ENCODE assay signal across 38 cellular contexts in the genomic region with DNA sequence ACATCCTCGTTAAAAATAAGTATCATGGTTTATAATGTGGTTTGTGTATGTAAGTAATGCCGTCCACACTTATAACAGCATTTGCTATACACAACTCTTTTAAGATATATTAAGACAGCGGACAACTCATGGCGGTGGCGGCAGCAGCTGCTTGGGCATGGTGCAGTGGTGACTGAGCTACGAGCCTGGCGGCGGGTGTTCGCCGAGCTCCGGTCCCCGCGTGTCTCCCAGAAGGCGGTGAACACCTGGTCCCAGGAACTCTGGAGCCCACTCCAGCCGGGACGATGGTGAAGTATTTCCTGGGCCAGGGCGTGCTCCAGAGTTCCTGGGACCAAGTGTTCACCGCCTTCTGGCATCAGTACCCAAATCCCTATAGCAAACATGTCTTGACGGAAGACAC.
"Had no signal": no experiment of that assay in that cellular context is flagged by ENCODE, and none has a peak within 500 bp of the region (broad histone marks: within the 10 kb centered on the region; RNA-seq: fewer than 3 reads in every experiment).

No MANE protein-coding gene starts in this region.

- H3K27ac ChIP-seq: adrenal gland, ascending aorta, body of pancreas, brain microvascular endothelial cell, breast epithelium, cardiac muscle cell had no signal

- H3K4me3 Mint-ChIP-seq: activated naive CD4-positive, alpha-beta T cell treated with anti-CD3 and anti-CD28 coated beads for 36 hours; activated naive CD4-positive, alpha-beta T cell treated with anti-CD3 and anti-CD28 coated beads, Interleukin-2, amount 10 ng/mL, durations not matched to agents 7 days and 5 days; activated naive CD4-positive, alpha-beta T cell treated with anti-CD3 and anti-CD28 coated beads, Interleukin-2, amount 50 U/mL, for 24 hours; activated naive CD8-positive, alpha-beta T cell; activated naive CD8-positive, alpha-beta T cell treated with anti-CD3 and anti-CD28 coated beads for 36 hours; activated naive CD8-positive, alpha-beta T cell treated with anti-CD3 and anti-CD28 coated beads, Interleukin-2, amount 10 ng/mL, durations not matched to agents 7 days and 5 days; activated naive CD8-positive, alpha-beta T cell treated with anti-CD3 and anti-CD28 coated beads, Interleukin-2, amount 50 U/mL, for 24 hours; activated T-cell treated with anti-CD3 and anti-CD28 coated beads, Interleukin-2, amount 50 U/mL, for 24 hours; activated T-cell treated with anti-CD3 and anti-CD28 coated beads, Interleukin-2, amount 50 U/mL, for 4 hours; activated T-cell treated with anti-CD3 and anti-CD28 coated beads, Interleukin-2, amount 50 U/mL, for 72 hours; activated T-helper 1 cell treated with anti-CD3 and anti-CD28 coated beads, Interleukin-12 subunit alpha, Interleukin-12 subunit beta, Interleukin-2, Interleukin-4 antibody, amounts not matched to agents 30 ng/mL and 10 ng/mL and 1 ng/mL, durations not matched to agents 14 hours and 24 hours and 36 hours; activated T-helper 17 cell treated with anti-CD3 and anti-CD28 coated beads, Interleukin-2, amount 50 U/mL, for 72 hours; brain; central memory CD8-positive, alpha-beta T cell had no signal

- H3K4me1 ChIP-seq: breast epithelium had no signal

- DNase-seq: activated effector memory CD4-positive, alpha-beta T cell treated with anti-CD3 and anti-CD28 coated beads, Interleukin-2, amount 50 U/mL, for 16 hours; activated effector memory CD4-positive, alpha-beta T cell treated with Interleukin-2 at 50 U/mL for 16 hours; activated gamma-delta T cell; activated gamma-delta T cell treated with Interleukin-2 at 50 U/mL for 16 hours; activated naive CD4-positive, alpha-beta T cell; activated naive CD4-positive, alpha-beta T cell treated with anti-CD3 and anti-CD28 coated beads for 36 hours; activated naive CD4-positive, alpha-beta T cell treated with anti-CD3 and anti-CD28 coated beads, Interleukin-2, amount 10 ng/mL, durations not matched to agents 7 days and 5 days; activated naive CD4-positive, alpha-beta T cell treated with anti-CD3 and anti-CD28 coated beads, Interleukin-2, amount 50 U/mL, for 16 hours; activated naive CD4-positive, alpha-beta T cell treated with Interleukin-2 at 50 U/mL for 16 hours; activated naive CD8-positive, alpha-beta T cell treated with anti-CD3 and anti-CD28 coated beads for 36 hours; activated naive CD8-positive, alpha-beta T cell treated with anti-CD3 and anti-CD28 coated beads, Interleukin-2, amount 10 ng/mL, durations not matched to agents 7 days and 5 days; activated naive CD8-positive, alpha-beta T cell treated with anti-CD3 and anti-CD28 coated beads, Interleukin-2, amount 50 U/mL, for 24 hours; activated T-cell treated with anti-CD3 and anti-CD28 coated beads, Interleukin-2, amount 50 U/mL, for 1 hour; activated T-cell treated with anti-CD3 and anti-CD28 coated beads, Interleukin-2, amount 50 U/mL, for 24 hours; activated T-cell treated with anti-CD3 and anti-CD28 coated beads, Interleukin-2, amount 50 U/mL, for 4 hours; activated T-cell treated with anti-CD3 and anti-CD28 coated beads, Interleukin-2, amount 50 U/mL, for 48 hours; activated T-cell treated with anti-CD3 and anti-CD28 coated beads, Interleukin-2, amount 50 U/mL, for 72 hours; adrenal gland; amniotic stem cell; amygdala; anterior cingulate cortex; aorta; body of pancreas; brain microvascular endothelial cell; caudate nucleus; central memory CD4-positive, alpha-beta T cell; cerebellar nuclear complex had no signal

- H3K27me3 Mint-ChIP-seq: activated naive CD4-positive, alpha-beta T cell treated with anti-CD3 and anti-CD28 coated beads, Interleukin-2, amount 10 ng/mL, durations not matched to agents 7 days and 5 days; activated naive CD4-positive, alpha-beta T cell treated with anti-CD3 and anti-CD28 coated beads, Interleukin-2, amount 50 U/mL, for 24 hours; activated naive CD8-positive, alpha-beta T cell; activated naive CD8-positive, alpha-beta T cell treated with anti-CD3 and anti-CD28 coated beads for 36 hours; activated naive CD8-positive, alpha-beta T cell treated with anti-CD3 and anti-CD28 coated beads, Interleukin-2, amount 10 ng/mL, durations not matched to agents 7 days and 5 days; activated naive CD8-positive, alpha-beta T cell treated with anti-CD3 and anti-CD28 coated beads, Interleukin-2, amount 50 U/mL, for 24 hours; activated T-cell treated with anti-CD3 and anti-CD28 coated beads, Interleukin-2, amount 50 U/mL, for 24 hours; activated T-helper 17 cell treated with anti-CD3 and anti-CD28 coated beads, Interleukin-2, amount 50 U/mL, for 72 hours; brain; central memory CD8-positive, alpha-beta T cell had no signal

- H3K9me3 ChIP-seq: adrenal gland, ascending aorta, body of pancreas, breast epithelium had no signal

- H3K27ac Mint-ChIP-seq: activated naive CD4-positive, alpha-beta T cell treated with anti-CD3 and anti-CD28 coated beads for 36 hours; activated naive CD4-positive, alpha-beta T cell treated with anti-CD3 and anti-CD28 coated beads, Interleukin-2, amount 10 ng/mL, durations not matched to agents 7 days and 5 days; activated naive CD4-positive, alpha-beta T cell treated with anti-CD3 and anti-CD28 coated beads, Interleukin-2, amount 50 U/mL, for 24 hours; activated naive CD4-positive, alpha-beta T cell treated with anti-CD3 and anti-CD28 coated beads, Interleukin-2, amount 50 U/mL, for 72 hours; activated naive CD8-positive, alpha-beta T cell; activated naive CD8-positive, alpha-beta T cell treated with anti-CD3 and anti-CD28 coated beads for 36 hours; activated naive CD8-positive, alpha-beta T cell treated with anti-CD3 and anti-CD28 coated beads, Interleukin-2, amount 10 ng/mL, durations not matched to agents 7 days and 5 days; activated naive CD8-positive, alpha-beta T cell treated with anti-CD3 and anti-CD28 coated beads, Interleukin-2, amount 50 U/mL, for 24 hours; activated T-cell treated with anti-CD3 and anti-CD28 coated beads, Interleukin-2, amount 50 U/mL, for 24 hours; activated T-helper 1 cell treated with anti-CD3 and anti-CD28 coated beads, Interleukin-12 subunit alpha, Interleukin-12 subunit beta, Interleukin-2, Interleukin-4 antibody, amounts not matched to agents 30 ng/mL and 10 ng/mL and 1 ng/mL, durations not matched to agents 14 hours and 24 hours and 36 hours; activated T-helper 17 cell treated with anti-CD3 and anti-CD28 coated beads, Interleukin-2, amount 50 U/mL, for 72 hours; activated T-helper 2 cell treated with anti-CD3 and anti-CD28 coated beads, Interferon-gamma antibody, Interleukin-2, Interleukin-4, amounts not matched to agents 10 μg/mL and 5 μg/mL and 100 μg/mL, durations not matched to agents 14 hours and 24 hours and 36 hours had no signal

- H3K27me3 ChIP-seq: adrenal gland, ascending aorta, body of pancreas, brain microvascular endothelial cell, breast epithelium, cardiac muscle cell had no signal

- ATAC-seq: activated naive CD4-positive, alpha-beta T cell treated with anti-CD3 and anti-CD28 coated beads, Interleukin-2, amount 50 U/mL, for 72 hours; activated naive CD8-positive, alpha-beta T cell treated with anti-CD3 and anti-CD28 coated beads, Interleukin-2, amount 50 U/mL, for 24 hours; activated T-cell treated with anti-CD3 and anti-CD28 coated beads, Interleukin-2, amount 50 U/mL, for 4 hours; activated T-cell treated with anti-CD3 and anti-CD28 coated beads, Interleukin-2, amount 50 U/mL, for 72 hours; activated T-helper 17 cell treated with anti-CD3 and anti-CD28 coated beads, Interleukin-2, amount 50 U/mL, for 72 hours; body of pancreas had no signal

- H3K4me3 ChIP-seq: adrenal gland, ascending aorta, body of pancreas, breast epithelium, cardiac muscle cell had no signal

- H3K36me3 ChIP-seq: adrenal gland, ascending aorta, brain microvascular endothelial cell, breast epithelium, cardiac muscle cell had no signal

- H3K9me3 Mint-ChIP-seq: activated naive CD4-positive, alpha-beta T cell treated with anti-CD3 and anti-CD28 coated beads for 36 hours; activated naive CD4-positive, alpha-beta T cell treated with anti-CD3 and anti-CD28 coated beads, Interleukin-2, amount 10 ng/mL, durations not matched to agents 7 days and 5 days; activated naive CD4-positive, alpha-beta T cell treated with anti-CD3 and anti-CD28 coated beads, Interleukin-2, amount 50 U/mL, for 24 hours; activated naive CD8-positive, alpha-beta T cell treated with anti-CD3 and anti-CD28 coated beads, Interleukin-2, amount 50 U/mL, for 24 hours; activated T-cell treated with anti-CD3 and anti-CD28 coated beads, Interleukin-2, amount 50 U/mL, for 24 hours; activated T-cell treated with anti-CD3 and anti-CD28 coated beads, Interleukin-2, amount 50 U/mL, for 4 hours; activated T-helper 1 cell treated with anti-CD3 and anti-CD28 coated beads, Interleukin-12 subunit alpha, Interleukin-12 subunit beta, Interleukin-2, Interleukin-4 antibody, amounts not matched to agents 30 ng/mL and 10 ng/mL and 1 ng/mL, durations not matched to agents 14 hours and 24 hours and 36 hours; activated T-helper 17 cell treated with anti-CD3 and anti-CD28 coated beads, Interleukin-2, amount 50 U/mL, for 72 hours; activated T-helper 2 cell treated with anti-CD3 and anti-CD28 coated beads, Interferon-gamma antibody, Interleukin-2, Interleukin-4, amounts not matched to agents 10 μg/mL and 5 μg/mL and 100 μg/mL, durations not matched to agents 14 hours and 24 hours and 36 hours; central memory CD8-positive, alpha-beta T cell had no signal
